1 cellular context compared by ENCODE assay signal in genomic region chr17:41582061-41582968, GRCh38.
A peak's percentile ranks its signal among the peaks of the same experiment; 100 is the strongest.
TF ChIP-seq lines count a peak whose summit lies in the region.

No MANE protein-coding gene starts in this region.

TF ChIP-seq in Ishikawa, 13 proteins besides CTCF, POLR2A, EP300 and RAD21:
- TF ChIP-seq REST (IDR thresholded peaks at IDR 0.05; ENCODE audit: low read depth), result peak; percentile 70
